In the genomic region with DNA sequence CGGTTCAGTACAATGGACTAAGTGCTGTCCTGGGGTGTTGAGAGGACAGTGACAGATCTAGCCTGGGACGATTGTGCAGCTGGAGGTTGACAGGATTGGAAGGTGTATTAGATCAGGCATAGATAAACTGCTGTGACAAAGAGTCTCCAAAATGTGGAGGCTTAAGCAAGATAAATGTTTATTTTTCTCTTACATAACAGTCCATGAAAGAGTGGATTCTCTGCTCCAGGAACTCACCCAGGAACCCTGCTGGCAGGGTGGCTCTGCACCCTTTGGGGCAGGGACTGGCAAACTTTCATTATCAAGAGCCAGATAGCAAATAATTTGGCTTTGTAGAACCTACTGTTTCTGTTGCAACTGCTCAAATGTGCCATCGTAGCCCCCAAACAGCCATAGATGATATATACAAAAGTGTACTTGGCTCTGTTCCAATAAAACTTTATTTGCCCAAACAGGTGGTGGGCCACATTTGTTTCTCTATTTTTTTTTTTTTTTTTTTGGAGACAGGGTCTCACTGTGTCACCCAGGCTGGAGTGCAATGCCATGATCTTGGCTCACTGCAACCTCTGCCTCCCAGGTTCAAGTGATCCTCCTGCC, we compare ENCODE assay signal across 33 cellular contexts. TPM values are rescaled to one million over a fixed set of nuclear protein-coding genes. Genes with fewer than 3 reads are reported as not detected.
"Had no signal": no experiment of that assay in that cellular context is flagged by ENCODE, and none has a peak within 500 bp of the region (broad histone marks: within the 10 kb centered on the region; RNA-seq: fewer than 3 reads in every experiment).

No MANE protein-coding gene starts in this region.

- H3K9me3 ChIP-seq: gastrocnemius medialis, left ventricle myocardium inferior, neutrophil, ovary, thyroid gland, upper lobe of right lung had no signal

- H3K27me3 ChIP-seq: brain microvascular endothelial cell, gastrocnemius medialis, neutrophil, ovary, thyroid gland, upper lobe of right lung had no signal

- H3K27me3 Mint-ChIP-seq: progenitor cell of endocrine pancreas; stimulated activated naive CD8-positive, alpha-beta T cell treated with anti-CD3 and anti-CD28 coated beads, Interleukin-15, amount 100 ng/mL, for 72 hours had no signal

- H3K27ac Mint-ChIP-seq: activated naive CD4-positive, alpha-beta T cell treated with anti-CD3 and anti-CD28 coated beads, Interleukin-2, amount 10 ng/mL, durations not matched to agents 7 days and 5 days; activated T-helper 1 cell treated with anti-CD3 and anti-CD28 coated beads, Interleukin-12 subunit alpha, Interleukin-12 subunit beta, Interleukin-2, Interleukin-4 antibody, amounts not matched to agents 30 ng/mL and 10 ng/mL and 1 ng/mL, durations not matched to agents 14 hours and 24 hours and 36 hours; effector memory CD8-positive, alpha-beta T cell; nephron; progenitor cell of endocrine pancreas; stimulated activated memory B cell treated with anti-CD40 and anti-IgM and Interleukin-4, amounts not matched to agents 10 μg/mL and 1 μg/mL and 100 μg/mL, for 72 hours; stimulated activated naive CD8-positive, alpha-beta T cell treated with anti-CD3 and anti-CD28 coated beads, Interleukin-15, amount 100 ng/mL, for 72 hours; T-helper 2 cell treated with Interferon-gamma antibody and Interleukin-4, amounts not matched to agents 5 μg/mL and 100 μg/mL, for 36 hours had no signal

- H3K4me3 Mint-ChIP-seq: activated naive CD4-positive, alpha-beta T cell treated with anti-CD3 and anti-CD28 coated beads, Interleukin-2, amount 10 ng/mL, durations not matched to agents 7 days and 5 days; activated T-helper 1 cell treated with anti-CD3 and anti-CD28 coated beads, Interleukin-12 subunit alpha, Interleukin-12 subunit beta, Interleukin-2, Interleukin-4 antibody, amounts not matched to agents 30 ng/mL and 10 ng/mL and 1 ng/mL, durations not matched to agents 14 hours and 24 hours and 36 hours; effector memory CD8-positive, alpha-beta T cell; nephron; stimulated activated memory B cell treated with anti-CD40 and anti-IgM and Interleukin-4, amounts not matched to agents 10 μg/mL and 1 μg/mL and 100 μg/mL, for 72 hours; stimulated activated naive CD8-positive, alpha-beta T cell treated with anti-CD3 and anti-CD28 coated beads, Interleukin-15, amount 100 ng/mL, for 72 hours; T-helper 2 cell treated with Interferon-gamma antibody and Interleukin-4, amounts not matched to agents 5 μg/mL and 100 μg/mL, for 36 hours had no signal

- H3K4me1 Mint-ChIP-seq: activated naive CD4-positive, alpha-beta T cell treated with anti-CD3 and anti-CD28 coated beads, Interleukin-2, amount 10 ng/mL, durations not matched to agents 7 days and 5 days; nephron; stimulated activated memory B cell treated with anti-CD40 and anti-IgM and Interleukin-4, amounts not matched to agents 10 μg/mL and 1 μg/mL and 100 μg/mL, for 72 hours; stimulated activated naive CD8-positive, alpha-beta T cell treated with anti-CD3 and anti-CD28 coated beads, Interleukin-15, amount 100 ng/mL, for 72 hours had no signal

- H3K9me3 Mint-ChIP-seq: activated naive CD4-positive, alpha-beta T cell treated with anti-CD3 and anti-CD28 coated beads, Interleukin-2, amount 10 ng/mL, durations not matched to agents 7 days and 5 days; activated T-helper 1 cell treated with anti-CD3 and anti-CD28 coated beads, Interleukin-12 subunit alpha, Interleukin-12 subunit beta, Interleukin-2, Interleukin-4 antibody, amounts not matched to agents 30 ng/mL and 10 ng/mL and 1 ng/mL, durations not matched to agents 14 hours and 24 hours and 36 hours; effector memory CD8-positive, alpha-beta T cell; nephron; stimulated activated memory B cell treated with anti-CD40 and anti-IgM and Interleukin-4, amounts not matched to agents 10 μg/mL and 1 μg/mL and 100 μg/mL, for 72 hours; stimulated activated naive CD8-positive, alpha-beta T cell treated with anti-CD3 and anti-CD28 coated beads, Interleukin-15, amount 100 ng/mL, for 72 hours; T-helper 2 cell treated with Interferon-gamma antibody and Interleukin-4, amounts not matched to agents 5 μg/mL and 100 μg/mL, for 36 hours had no signal

- H3K4me3 ChIP-seq: gastrocnemius medialis, left ventricle myocardium inferior, ovary, smooth muscle cell, thyroid gland, upper lobe of right lung had no signal

- H3K36me3 Mint-ChIP-seq: activated naive CD4-positive, alpha-beta T cell treated with anti-CD3 and anti-CD28 coated beads, Interleukin-2, amount 10 ng/mL, durations not matched to agents 7 days and 5 days; stimulated activated memory B cell treated with anti-CD40 and anti-IgM and Interleukin-4, amounts not matched to agents 10 μg/mL and 1 μg/mL and 100 μg/mL, for 72 hours had no signal

- ATAC-seq: effector memory CD8-positive, alpha-beta T cell; gastrocnemius medialis; stimulated activated memory B cell treated with anti-CD40 and anti-IgM and Interleukin-4, amounts not matched to agents 10 μg/mL and 1 μg/mL and 100 μg/mL, for 72 hours; stimulated activated naive CD8-positive, alpha-beta T cell treated with anti-CD3 and anti-CD28 coated beads, Interleukin-15, amount 100 ng/mL, for 72 hours; upper lobe of right lung had no signal

- H3K4me1 ChIP-seq: gastrocnemius medialis, left ventricle myocardium inferior, thyroid gland, upper lobe of right lung had no signal

- H3K36me3 ChIP-seq: brain microvascular endothelial cell, gastrocnemius medialis, left ventricle myocardium inferior, neutrophil, ovary, thyroid gland, upper lobe of right lung had no signal

- DNase-seq: activated CD4-positive, alpha-beta T cell treated with anti-CD3 and anti-CD28 coated beads for 4 hours; activated CD4-positive, alpha-beta T cell treated with anti-CD3 and anti-CD28 coated beads, Interleukin-2, amount 50 U/mL, for 48 hours; activated CD4-positive, CD25-positive, alpha-beta regulatory T cell; activated CD8-positive, alpha-beta memory T cell treated with anti-CD3 and anti-CD28 coated beads for 24 hours; activated gamma-delta T cell; activated naive CD4-positive, alpha-beta T cell treated with anti-CD3 and anti-CD28 coated beads, Interleukin-2, amount 10 ng/mL, durations not matched to agents 7 days and 5 days; amniotic stem cell; brain microvascular endothelial cell; caudate nucleus; cortex of kidney; effector memory CD8-positive, alpha-beta T cell; erythroblast; gastrocnemius medialis; glutamatergic neuron; left ventricle myocardium inferior; ovary; retina; stimulated activated CD4-positive, alpha-beta T cell treated with anti-CD3 and anti-CD28 coated beads, Interleukin-1b, Interleukin-23, amount 100 ng/mL, for 48 hours; stimulated activated CD4-positive, alpha-beta T cell treated with anti-CD3 and anti-CD28 coated beads, Interleukin-4, amount 100 ng/mL, for 4 hours; stimulated activated CD8-positive, alpha-beta memory T cell treated with anti-CD3 and anti-CD28 coated beads, Interleukin-4, amount 100 ng/mL, for 48 hours; stimulated activated naive CD8-positive, alpha-beta T cell treated with anti-CD3 and anti-CD28 coated beads, Interleukin-15, amount 100 ng/mL, for 72 hours; thyroid gland; upper lobe of right lung had no signal

- H3K27ac ChIP-seq: brain microvascular endothelial cell, gastrocnemius medialis, left ventricle myocardium inferior, neutrophil, ovary, thyroid gland, upper lobe of right lung had no signal

RNA-seq across cellular contexts. Expression of a gene that starts 9.7 kb away (rescaled TPM):
- total RNA-seq: chondrocyte, gastrocnemius medialis, lung microvascular endothelial cell, mucosa of gallbladder, ovary, progenitor cell of endocrine pancreas, smooth muscle cell, thyroid gland had no signal
- polyA plus RNA-seq: smooth muscle cell had no signal
